9 cellular contexts compared by ENCODE assay signal in the genomic region with DNA sequence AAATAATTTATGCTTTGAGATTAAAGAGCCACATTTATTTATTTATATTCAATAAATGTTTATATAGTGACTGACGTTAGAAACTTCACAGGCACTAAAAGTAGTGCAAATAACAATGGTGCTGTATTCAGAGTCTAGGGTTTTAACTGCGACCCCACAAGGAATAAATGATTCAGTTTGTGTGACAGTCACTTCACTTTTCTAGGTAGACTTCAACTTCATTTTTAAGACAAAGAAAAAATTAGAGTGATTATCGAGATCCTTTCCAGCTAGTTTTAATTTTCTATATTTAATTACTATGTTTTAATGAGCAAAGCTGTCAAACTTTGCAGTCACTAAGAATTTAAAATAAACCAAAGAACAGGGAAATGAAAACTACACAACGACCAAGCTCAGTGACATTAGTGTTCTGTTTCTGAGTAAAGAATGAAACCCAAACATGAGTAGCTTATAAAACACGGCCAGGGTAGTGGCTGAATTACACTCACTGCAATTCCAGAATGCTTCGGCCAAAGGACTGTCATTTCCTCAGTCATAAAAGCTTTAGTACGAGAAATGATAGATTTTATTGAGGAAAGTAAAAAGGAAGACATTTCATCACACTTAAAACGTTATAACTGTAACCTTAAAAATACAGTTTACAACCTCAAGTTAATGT.
"Had no signal": no experiment of that assay in that cellular context is flagged by ENCODE, and none has a peak within 500 bp of the region (broad histone marks: within the 10 kb centered on the region; RNA-seq: fewer than 3 reads in every experiment).

No MANE protein-coding gene starts in this region.

- H3K4me1 ChIP-seq: left lung had no signal

- H3K27ac ChIP-seq: heart left ventricle, left lung, stomach, uterus had no signal

- H3K9me3 ChIP-seq: heart left ventricle, left lung, stomach, uterus had no signal

- H3K36me3 ChIP-seq: heart left ventricle, left lung, stomach, uterus had no signal

- H3K4me3 ChIP-seq: heart left ventricle, left lung, stomach, uterus had no signal

- ATAC-seq: heart left ventricle, left lung had no signal

- H3K27me3 ChIP-seq: heart left ventricle, left lung, stomach, uterus had no signal

- DNase-seq: activated CD4-positive, alpha-beta memory T cell treated with anti-CD3 and anti-CD28 coated beads for 36 hours; activated CD4-positive, alpha-beta T cell treated with anti-CD3 and anti-CD28 coated beads for 1 hour; activated T-cell treated with anti-CD3 and anti-CD28 coated beads, Interleukin-2, amount 50 U/mL, for 48 hours; heart left ventricle; left lung; stimulated activated CD4-positive, alpha-beta T cell treated with anti-CD3 and anti-CD28 coated beads, Interleukin-4, amount 100 ng/mL, for 4 hours; stomach; T-helper 2 cell; uterus had no signal
